16 cellular contexts compared by ENCODE assay signal in the genomic region with DNA sequence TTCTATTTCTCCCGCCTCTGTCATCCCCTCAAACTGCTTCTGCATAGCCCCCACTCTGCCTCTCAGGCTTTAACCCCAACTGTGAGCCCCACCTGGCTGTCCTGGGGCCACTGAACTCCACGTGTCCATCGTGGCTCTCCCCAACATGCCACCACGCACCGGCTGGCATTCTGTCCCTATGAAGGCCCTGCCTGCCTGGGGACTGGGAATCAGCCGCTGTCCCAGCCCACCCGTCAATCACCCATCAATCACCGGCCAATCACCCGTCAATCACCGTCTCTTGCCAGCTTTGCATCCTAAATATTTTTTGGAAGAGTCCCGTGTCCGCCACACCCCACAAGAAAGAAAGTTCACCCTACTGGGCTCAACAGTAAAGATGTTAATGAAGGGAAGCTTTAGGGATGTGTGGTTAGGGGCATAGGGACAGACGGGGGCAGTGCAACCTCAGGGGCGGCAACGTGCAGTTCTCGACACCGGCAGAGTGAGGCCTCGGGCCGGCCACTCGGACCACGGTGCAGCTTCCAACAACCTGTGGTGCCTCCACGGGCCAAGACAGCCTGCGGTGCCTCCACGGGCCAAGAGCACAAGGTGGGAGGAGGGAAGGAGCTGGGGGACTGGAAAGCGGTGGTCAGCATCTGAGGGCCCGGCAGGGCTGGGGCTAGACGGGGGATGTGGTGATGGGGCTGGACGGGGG.
DNase-seq lines count a peak whose midpoint lies in the region; ATAC-seq and TF ChIP-seq lines count a peak whose summit lies in the region.
"Had no signal": no experiment of that assay in that cellular context is flagged by ENCODE, and none has a peak within 500 bp of the region (broad histone marks: within the 10 kb centered on the region; RNA-seq: fewer than 3 reads in every experiment).

No MANE protein-coding gene starts in this region.

- H3K4me3 Mint-ChIP-seq in activated CD8-positive, alpha-beta T cell treated with anti-CD3 and anti-CD28 coated beads, Interleukin-2, amount 10 ng/mL, durations not matched to agents 7 days and 5 days = no peak overlapping the region
- H3K4me3 Mint-ChIP-seq in activated CD8-positive, alpha-beta T cell treated with anti-CD3 and anti-CD28 coated beads for 36 hours = no peak overlapping the region
- no peak overlapping the region for H3K4me3 Mint-ChIP-seq in stimulated activated effector memory CD8-positive, alpha-beta T cell treated with anti-CD3 and anti-CD28 coated beads, Interleukin-12 subunit alpha, Interleukin-12 subunit beta, amount 100 ng/mL, for 72 hours
- H3K4me3 Mint-ChIP-seq: activated T-cell treated with anti-CD3 and anti-CD28 coated beads, Interleukin-2, amount 50 U/mL, for 72 hours; B cell had no signal

- H3K27ac ChIP-seq in foreskin keratinocyte = no peak overlapping the region
- H3K27ac ChIP-seq: colonic mucosa, psoas muscle had no signal

- peak overlapping the region; percentile 32 for H3K27ac Mint-ChIP-seq in activated CD8-positive, alpha-beta T cell treated with anti-CD3 and anti-CD28 coated beads, Interleukin-2, amount 10 ng/mL, durations not matched to agents 7 days and 5 days
- H3K27ac Mint-ChIP-seq in activated CD8-positive, alpha-beta T cell treated with anti-CD3 and anti-CD28 coated beads for 36 hours = no peak overlapping the region
- no peak overlapping the region for H3K27ac Mint-ChIP-seq in stimulated activated effector memory CD8-positive, alpha-beta T cell treated with anti-CD3 and anti-CD28 coated beads, Interleukin-12 subunit alpha, Interleukin-12 subunit beta, amount 100 ng/mL, for 72 hours
- H3K27ac Mint-ChIP-seq: activated T-cell treated with anti-CD3 and anti-CD28 coated beads, Interleukin-2, amount 50 U/mL, for 72 hours; B cell had no signal

- POLR2A ChIA-PET in activated CD8-positive, alpha-beta T cell treated with anti-CD3 and anti-CD28 coated beads, Interleukin-2, amount 10 ng/mL, durations not matched to agents 7 days and 5 days (lab: Charles Lee) = no interaction called here
- POLR2A ChIA-PET in activated CD8-positive, alpha-beta T cell treated with anti-CD3 and anti-CD28 coated beads for 36 hours (lab: Charles Lee) = no interaction called here

- no peak for TF ChIP-seq CTCF in activated CD8-positive, alpha-beta T cell treated with anti-CD3 and anti-CD28 coated beads for 36 hours (IDR thresholded peaks at IDR 0.05)
- TF ChIP-seq CTCF in choroid plexus epithelial cell (conservative IDR thresholded peaks at IDR 0.05; ENCODE audit: low read depth, low read length) (peak; percentile 2), foreskin keratinocyte (conservative IDR thresholded peaks at IDR 0.05) (no peak)

- no peak overlapping the region for H3K4me3 ChIP-seq in choroid plexus epithelial cell (ENCODE audit: low read depth, low read length)
- H3K4me3 ChIP-seq: colonic mucosa, psoas muscle had no signal

- H3K4me1 Mint-ChIP-seq in activated CD8-positive, alpha-beta T cell treated with anti-CD3 and anti-CD28 coated beads, Interleukin-2, amount 10 ng/mL, durations not matched to agents 7 days and 5 days (ENCODE audit: low read depth) = no peaks in the 10 kb centered on the region
- H3K4me1 Mint-ChIP-seq in activated CD8-positive, alpha-beta T cell treated with anti-CD3 and anti-CD28 coated beads for 36 hours (ENCODE audit: low read depth) = no peaks in the 10 kb centered on the region
- H3K4me1 Mint-ChIP-seq in stimulated activated effector memory CD8-positive, alpha-beta T cell treated with anti-CD3 and anti-CD28 coated beads, Interleukin-12 subunit alpha, Interleukin-12 subunit beta, amount 100 ng/mL, for 72 hours = peaks cover 8% of the 10 kb centered on the region
- H3K4me1 Mint-ChIP-seq: B cell had no signal

- H3K27me3 Mint-ChIP-seq in activated CD8-positive, alpha-beta T cell treated with anti-CD3 and anti-CD28 coated beads, Interleukin-2, amount 10 ng/mL, durations not matched to agents 7 days and 5 days (ENCODE audit: low read depth) = no peaks in the 10 kb centered on the region
- H3K27me3 Mint-ChIP-seq in activated CD8-positive, alpha-beta T cell treated with anti-CD3 and anti-CD28 coated beads for 36 hours = no peaks in the 10 kb centered on the region

- intact Hi-C loops in activated CD8-positive, alpha-beta T cell treated with anti-CD3 and anti-CD28 coated beads for 36 hours (cut with micrococcal nuclease) = no loop called here

- no peaks in the 10 kb centered on the region for H3K4me1 ChIP-seq in foreskin keratinocyte
- H3K4me1 ChIP-seq: colonic mucosa, psoas muscle had no signal

- no peaks in the 10 kb centered on the region for H3K36me3 Mint-ChIP-seq in activated CD8-positive, alpha-beta T cell treated with anti-CD3 and anti-CD28 coated beads, Interleukin-2, amount 10 ng/mL, durations not matched to agents 7 days and 5 days (ENCODE audit: low read depth)
- H3K36me3 Mint-ChIP-seq in activated CD8-positive, alpha-beta T cell treated with anti-CD3 and anti-CD28 coated beads for 36 hours (ENCODE audit: low read depth) = no peaks in the 10 kb centered on the region
- H3K36me3 Mint-ChIP-seq in stimulated activated effector memory CD8-positive, alpha-beta T cell treated with anti-CD3 and anti-CD28 coated beads, Interleukin-12 subunit alpha, Interleukin-12 subunit beta, amount 100 ng/mL, for 72 hours = no peaks in the 10 kb centered on the region

- no peak for ATAC-seq in activated CD8-positive, alpha-beta T cell treated with anti-CD3 and anti-CD28 coated beads, Interleukin-2, amount 10 ng/mL, durations not matched to agents 7 days and 5 days
- no peak for ATAC-seq in activated CD8-positive, alpha-beta T cell treated with anti-CD3 and anti-CD28 coated beads for 36 hours
- peak; percentile 17 for ATAC-seq in stimulated activated effector memory CD8-positive, alpha-beta T cell treated with anti-CD3 and anti-CD28 coated beads, Interleukin-12 subunit alpha, Interleukin-12 subunit beta, amount 100 ng/mL, for 72 hours
- no peak for ATAC-seq in foreskin keratinocyte
- ATAC-seq: left lobe of liver, psoas muscle had no signal

- peaks cover 5% of the 10 kb centered on the region for H3K9me3 Mint-ChIP-seq in activated CD8-positive, alpha-beta T cell treated with anti-CD3 and anti-CD28 coated beads, Interleukin-2, amount 10 ng/mL, durations not matched to agents 7 days and 5 days (ENCODE audit: insufficient read depth)
- no peaks in the 10 kb centered on the region for H3K9me3 Mint-ChIP-seq in activated CD8-positive, alpha-beta T cell treated with anti-CD3 and anti-CD28 coated beads for 36 hours
- H3K9me3 Mint-ChIP-seq in stimulated activated effector memory CD8-positive, alpha-beta T cell treated with anti-CD3 and anti-CD28 coated beads, Interleukin-12 subunit alpha, Interleukin-12 subunit beta, amount 100 ng/mL, for 72 hours = no peaks in the 10 kb centered on the region
- H3K9me3 Mint-ChIP-seq: activated T-cell treated with anti-CD3 and anti-CD28 coated beads, Interleukin-2, amount 50 U/mL, for 72 hours had no signal

- no peak for DNase-seq in activated CD8-positive, alpha-beta T cell treated with anti-CD3 and anti-CD28 coated beads, Interleukin-2, amount 10 ng/mL, durations not matched to agents 7 days and 5 days
- no peak for DNase-seq in activated CD8-positive, alpha-beta T cell treated with anti-CD3 and anti-CD28 coated beads for 36 hours
- peak; percentile 44 for DNase-seq in HuH-7 (ENCODE audit: low spot score)
- no peak for DNase-seq in choroid plexus epithelial cell (ENCODE audit: low read depth)
- no peak for DNase-seq in stimulated activated effector memory CD8-positive, alpha-beta T cell treated with anti-CD3 and anti-CD28 coated beads, Interleukin-12 subunit alpha, Interleukin-12 subunit beta, amount 100 ng/mL, for 72 hours (ENCODE audit: low spot score in 2 of 2)
- no peak for DNase-seq in foreskin keratinocyte
- no peak for DNase-seq in activated CD8-positive, alpha-beta memory T cell treated with anti-CD3 and anti-CD28 coated beads for 24 hours
- DNase-seq: activated T-cell treated with anti-CD3 and anti-CD28 coated beads, Interleukin-2, amount 50 U/mL, for 72 hours; amygdala; colonic mucosa; EL; OCI-M1; psoas muscle; SW 1271 had no signal

- CTCF ChIA-PET in activated CD8-positive, alpha-beta T cell treated with anti-CD3 and anti-CD28 coated beads, Interleukin-2, amount 10 ng/mL, durations not matched to agents 7 days and 5 days (lab: Charles Lee) = no interaction called here
- CTCF ChIA-PET in activated CD8-positive, alpha-beta T cell treated with anti-CD3 and anti-CD28 coated beads for 36 hours (lab: Charles Lee) = no interaction called here

- H3K27me3 ChIP-seq in foreskin keratinocyte = no peaks in the 10 kb centered on the region
- H3K27me3 ChIP-seq: colonic mucosa had no signal
